In genomic region chr4:10670346-10670745, GRCh38 we compare ENCODE assay signal across 33 cellular contexts. TPM values are rescaled to one million over a fixed set of nuclear protein-coding genes. Genes with fewer than 3 reads are reported as not detected.
"Had no signal": no experiment of that assay in that cellular context is flagged by ENCODE, and none has a peak within 500 bp of the region (broad histone marks: within the 10 kb centered on the region; RNA-seq: fewer than 3 reads in every experiment).

No MANE protein-coding gene starts in this region.

- H3K27ac ChIP-seq: brain microvascular endothelial cell, PC-9, VCaP had no signal

- ATAC-seq: activated naive CD8-positive, alpha-beta T cell treated with anti-CD3 and anti-CD28 coated beads, Interleukin-2, amount 50 U/mL, for 24 hours had no signal

- H3K9me3 Mint-ChIP-seq: activated B cell treated with CpG ODN at 0.5 μM for 24 hours; activated T-cell treated with anti-CD3 and anti-CD28 coated beads, Interleukin-2, amount 50 U/mL, for 24 hours; activated T-helper 2 cell treated with anti-CD3 and anti-CD28 coated beads, Interferon-gamma antibody, Interleukin-2, Interleukin-4, amounts not matched to agents 10 μg/mL and 5 μg/mL and 100 μg/mL, durations not matched to agents 14 hours and 24 hours and 36 hours had no signal

- H3K4me3 ChIP-seq: PC-9 had no signal

- DNase-seq: activated B cell treated with CpG ODN at 0.5 μM for 24 hours; activated CD4-positive, alpha-beta T cell treated with anti-CD3 and anti-CD28 coated beads for 48 hours; activated CD4-positive, alpha-beta T cell treated with anti-CD3 and anti-CD28 coated beads, Interleukin-2, amount 50 U/mL, for 4 hours; activated CD4-positive, CD25-positive, alpha-beta regulatory T cell treated with anti-CD3 and anti-CD28 coated beads, Interleukin-2, amount 50 U/mL, for 72 hours; activated CD8-positive, alpha-beta T cell treated with anti-CD3 and anti-CD28 coated beads, Interleukin-2, amount 10 ng/mL, durations not matched to agents 7 days and 5 days; activated gamma-delta T cell; activated naive CD4-positive, alpha-beta T cell treated with anti-CD3 and anti-CD28 coated beads for 36 hours; activated naive CD8-positive, alpha-beta T cell treated with anti-CD3 and anti-CD28 coated beads, Interleukin-2, amount 50 U/mL, for 24 hours; activated T-cell treated with anti-CD3 and anti-CD28 coated beads, Interleukin-2, amount 50 U/mL, for 24 hours; aorta; brain microvascular endothelial cell; central memory CD4-positive, alpha-beta T cell; Kasumi-1; KBM-7; MM.1S; MV-4-11; NCI-H1092; NCI-H1436 treated with DMSO at 0.1 percent for 48 hours; NCI-H1694 treated with DMSO at 0.1 percent for 48 hours; NCI-H2029; NCI-H345; NCI-H510A treated with DMSO at 0.1 percent for 48 hours; NCI-H526 treated with DMSO at 0.1 percent for 48 hours; NK-92 treated with Interleukin-12 subunit alpha and Interleukin-12 subunit beta, amount 100 ng/mL, for 24 hours; PC-9; Right ventricle myocardium superior; SW 1271; T-helper 1 cell; T-helper 2 cell; T-helper 9 cell had no signal

- H3K27me3 Mint-ChIP-seq: activated B cell treated with CpG ODN at 0.5 μM for 24 hours; activated naive CD8-positive, alpha-beta T cell; activated naive CD8-positive, alpha-beta T cell treated with anti-CD3 and anti-CD28 coated beads, Interleukin-2, amount 50 U/mL, for 24 hours; activated T-cell treated with anti-CD3 and anti-CD28 coated beads, Interleukin-2, amount 50 U/mL, for 24 hours had no signal

- H3K27ac Mint-ChIP-seq: activated T-cell treated with anti-CD3 and anti-CD28 coated beads, Interleukin-2, amount 50 U/mL, for 24 hours had no signal

- H3K36me3 ChIP-seq: brain microvascular endothelial cell had no signal

- H3K36me3 Mint-ChIP-seq: activated naive CD8-positive, alpha-beta T cell had no signal

- H3K27me3 ChIP-seq: brain microvascular endothelial cell had no signal

- H3K4me3 Mint-ChIP-seq: activated B cell treated with CpG ODN at 0.5 μM for 24 hours; activated CD8-positive, alpha-beta T cell treated with anti-CD3 and anti-CD28 coated beads, Interleukin-2, amount 10 ng/mL, durations not matched to agents 7 days and 5 days; activated naive CD4-positive, alpha-beta T cell treated with anti-CD3 and anti-CD28 coated beads for 36 hours; activated naive CD8-positive, alpha-beta T cell; activated naive CD8-positive, alpha-beta T cell treated with anti-CD3 and anti-CD28 coated beads, Interleukin-2, amount 50 U/mL, for 24 hours; activated T-cell treated with anti-CD3 and anti-CD28 coated beads, Interleukin-2, amount 50 U/mL, for 24 hours had no signal

RNA-seq across cellular contexts. Expression of gene CLNK, which starts 14.2 kb away (rescaled TPM):
- total RNA-seq: activated CD8-positive, alpha-beta T cell treated with anti-CD3 and anti-CD28 coated beads, Interleukin-2, amount 10 ng/mL, durations not matched to agents 7 days and 5 days; activated naive CD4-positive, alpha-beta T cell treated with anti-CD3 and anti-CD28 coated beads for 36 hours; PC-9; Right ventricle myocardium superior had no signal
- polyA plus RNA-seq: aorta had no signal
